Comparison of ENCODE assay signal across 2 cellular contexts in genomic region chr14:60643443-60644402, GRCh38.
TF ChIP-seq lines count a peak whose summit lies in the region.

No MANE protein-coding gene starts in this region.

TF ChIP-seq in IMR-90, 13 proteins besides CTCF, POLR2A, EP300 and RAD21:
- TF ChIP-seq NFE2L2 (IDR thresholded peaks at IDR 0.05; ENCODE audit: low read depth, low read length) = no peak
- no peak for TF ChIP-seq RCOR1 (IDR thresholded peaks at IDR 0.05; ENCODE audit: insufficient replicate concordance, low read length)
- TF ChIP-seq MAFK (IDR thresholded peaks at IDR 0.05; ENCODE audit: low read depth, low read length) = no peak
- peak; percentile 72 for TF ChIP-seq CEBPB (IDR thresholded peaks at IDR 0.05; ENCODE audit: low read depth, low read length)
TF ChIP-seq in IMR-90: peak in this region for 1.

TF ChIP-seq in H1, 55 proteins besides CTCF, POLR2A, EP300 and RAD21:
- no peak for TF ChIP-seq POLR2AphosphoS5 (IDR thresholded peaks at IDR 0.05; ENCODE audit: low read depth, low read length)
- TF ChIP-seq TAF7 (optimal IDR thresholded peaks at IDR 0.05; ENCODE audit: borderline replicate concordance, low read depth, low read length) = no peak
- no peak for TF ChIP-seq SIRT6 (IDR thresholded peaks at IDR 0.05; ENCODE audit: low read length)
- TF ChIP-seq NANOG (IDR thresholded peaks at IDR 0.05; ENCODE audit: insufficient read depth, low read depth, low read length, poor library complexity, severe bottlenecking) = no peak
- TF ChIP-seq YY1 (IDR thresholded peaks at IDR 0.05; ENCODE audit: low read depth, low read length) = no peak
- TF ChIP-seq E2F6 (IDR thresholded peaks at IDR 0.05) = no peak
- no peak for TF ChIP-seq KDM5A (IDR thresholded peaks at IDR 0.05; ENCODE audit: low read length)
- TF ChIP-seq ATF2 (IDR thresholded peaks at IDR 0.05; ENCODE audit: low read length) = no peak
- no peak for TF ChIP-seq SP1 (IDR thresholded peaks at IDR 0.05; ENCODE audit: low read depth, low read length)
- TF ChIP-seq GABPA (IDR thresholded peaks at IDR 0.05; ENCODE audit: borderline replicate concordance, insufficient read depth, low read length) = no peak
- TF ChIP-seq EZH2 (IDR thresholded peaks at IDR 0.05; ENCODE audit: low read depth, low read length, severe bottlenecking) = no peak
- no peak for TF ChIP-seq SAP30 (IDR thresholded peaks at IDR 0.05; ENCODE audit: insufficient read depth, insufficient replicate concordance, low read length)
- TF ChIP-seq CTBP2 (IDR thresholded peaks at IDR 0.05; ENCODE audit: borderline replicate concordance, insufficient read depth, insufficient read length, low read length) = no peak
- TF ChIP-seq CREB1 (IDR thresholded peaks at IDR 0.05) = no peak
- 0 out of 2 replicates have a peak, but pooled peaks have one; percentile 14 for TF ChIP-seq TCF12 (IDR thresholded peaks at IDR 0.05; ENCODE audit: low read depth, low read length)
- TF ChIP-seq CBX8 (IDR thresholded peaks at IDR 0.05; ENCODE audit: borderline replicate concordance, low read depth, low read length) = peak; percentile 52
- no peak for TF ChIP-seq SP2 (IDR thresholded peaks at IDR 0.05; ENCODE audit: low read length)
- TF ChIP-seq FOSL1 (IDR thresholded peaks at IDR 0.05; ENCODE audit: insufficient read depth, low read depth, low read length) = no peak
- no peak for TF ChIP-seq POU5F1 (IDR thresholded peaks at IDR 0.05; ENCODE audit: low read depth, low read length)
- no peak for TF ChIP-seq KDM1A (IDR thresholded peaks at IDR 0.05; ENCODE audit: borderline replicate concordance, low read length)
- TF ChIP-seq ATF3 (IDR thresholded peaks at IDR 0.05; ENCODE audit: insufficient read depth, low read depth, low read length) = no peak
- TF ChIP-seq CEBPB (IDR thresholded peaks at IDR 0.05; ENCODE audit: low read depth, low read length) = no peak
- TF ChIP-seq BACH1 (IDR thresholded peaks at IDR 0.05; ENCODE audit: low read length) = 0 out of 2 replicates have a peak, but pooled peaks have one; percentile 20
- TF ChIP-seq CHD2 (IDR thresholded peaks at IDR 0.05; ENCODE audit: low read length) = no peak
- peak; percentile 18 for TF ChIP-seq SUZ12 (IDR thresholded peaks at IDR 0.05; ENCODE audit: low read length)
- TF ChIP-seq TEAD4 (IDR thresholded peaks at IDR 0.05; ENCODE audit: low read depth, low read length) = peak; percentile 82
- peak; percentile 93 for TF ChIP-seq RNF2 (IDR thresholded peaks at IDR 0.05; ENCODE audit: borderline replicate concordance, low read depth, low read length, missing control alignments, poor library complexity, severe bottlenecking)
- TF ChIP-seq RFX5 (IDR thresholded peaks at IDR 0.05; ENCODE audit: borderline replicate concordance, low read depth, low read length) = no peak
- TF ChIP-seq GTF2F1 (IDR thresholded peaks at IDR 0.05; ENCODE audit: borderline replicate concordance, low read depth, low read length) = no peak
- no peak for TF ChIP-seq SIX5 (IDR thresholded peaks at IDR 0.05; ENCODE audit: low read depth, low read length)
- TF ChIP-seq SP4 (IDR thresholded peaks at IDR 0.05; ENCODE audit: low read length) = no peak
- no peak for TF ChIP-seq NRF1 (IDR thresholded peaks at IDR 0.05; ENCODE audit: low read depth, low read length)
- no peak for TF ChIP-seq TBP (IDR thresholded peaks at IDR 0.05; ENCODE audit: low read depth, low read length)
- TF ChIP-seq USF2 (IDR thresholded peaks at IDR 0.05; ENCODE audit: low read length) = no peak
- TF ChIP-seq JUN (IDR thresholded peaks at IDR 0.05; ENCODE audit: low read depth, low read length) = no peak
- TF ChIP-seq RXRA (IDR thresholded peaks at IDR 0.05; ENCODE audit: insufficient read depth, low read depth, low read length) = no peak
- TF ChIP-seq CHD1 (IDR thresholded peaks at IDR 0.05; ENCODE audit: low read depth, low read length) = no peak
- TF ChIP-seq EGR1 (IDR thresholded peaks at IDR 0.05; ENCODE audit: borderline replicate concordance, low read depth, low read length) = no peak
- TF ChIP-seq CHD7 (IDR thresholded peaks at IDR 0.05; ENCODE audit: insufficient replicate concordance, low read length) = peak; percentile 66
- TF ChIP-seq SRF (IDR thresholded peaks at IDR 0.05; ENCODE audit: low read depth, low read length) = no peak
- TF ChIP-seq ZNF274 (IDR thresholded peaks at IDR 0.05; ENCODE audit: borderline replicate concordance, extremely low read depth, low read length) = no peak
- no peak for TF ChIP-seq TAF1 (IDR thresholded peaks at IDR 0.05; ENCODE audit: low read depth, low read length)
- no peak for TF ChIP-seq PHF8 (conservative IDR thresholded peaks at IDR 0.05; ENCODE audit: low read depth, low read length)
- TF ChIP-seq HDAC2 (IDR thresholded peaks at IDR 0.05; ENCODE audit: borderline replicate concordance in 1 of 2, low read depth in 2 of 2, low read length in 2 of 2) = no peak
- no peak for TF ChIP-seq CBX5 (IDR thresholded peaks at IDR 0.05; ENCODE audit: low read depth, low read length)
- TF ChIP-seq MAFK (IDR thresholded peaks at IDR 0.05; ENCODE audit: low read depth, low read length) = no peak
- TF ChIP-seq BCL11A (IDR thresholded peaks at IDR 0.05; ENCODE audit: low read depth in 2 of 2, low read length in 2 of 2) = no peak
- TF ChIP-seq SIN3A (conservative IDR thresholded peaks at IDR 0.05 in 1 of 2, IDR thresholded peaks at IDR 0.05 in 1 of 2; ENCODE audit: low read depth in 1 of 2, low read length in 2 of 2) = no peak
- TF ChIP-seq BRCA1 (IDR thresholded peaks at IDR 0.05; ENCODE audit: low read depth, low read length) = no peak
- TF ChIP-seq JUND (IDR thresholded peaks at IDR 0.05; ENCODE audit: low read length) = no peak
- TF ChIP-seq RBBP5 (IDR thresholded peaks at IDR 0.05; ENCODE audit: borderline replicate concordance, low read depth, low read length) = no peak
- TF ChIP-seq ASH2L (IDR thresholded peaks at IDR 0.05; ENCODE audit: low read length) = no peak
- no peak for TF ChIP-seq KDM4A (IDR thresholded peaks at IDR 0.05; ENCODE audit: low read depth, low read length, severe bottlenecking)
